19 cellular contexts compared by ENCODE assay signal in the genomic region with DNA sequence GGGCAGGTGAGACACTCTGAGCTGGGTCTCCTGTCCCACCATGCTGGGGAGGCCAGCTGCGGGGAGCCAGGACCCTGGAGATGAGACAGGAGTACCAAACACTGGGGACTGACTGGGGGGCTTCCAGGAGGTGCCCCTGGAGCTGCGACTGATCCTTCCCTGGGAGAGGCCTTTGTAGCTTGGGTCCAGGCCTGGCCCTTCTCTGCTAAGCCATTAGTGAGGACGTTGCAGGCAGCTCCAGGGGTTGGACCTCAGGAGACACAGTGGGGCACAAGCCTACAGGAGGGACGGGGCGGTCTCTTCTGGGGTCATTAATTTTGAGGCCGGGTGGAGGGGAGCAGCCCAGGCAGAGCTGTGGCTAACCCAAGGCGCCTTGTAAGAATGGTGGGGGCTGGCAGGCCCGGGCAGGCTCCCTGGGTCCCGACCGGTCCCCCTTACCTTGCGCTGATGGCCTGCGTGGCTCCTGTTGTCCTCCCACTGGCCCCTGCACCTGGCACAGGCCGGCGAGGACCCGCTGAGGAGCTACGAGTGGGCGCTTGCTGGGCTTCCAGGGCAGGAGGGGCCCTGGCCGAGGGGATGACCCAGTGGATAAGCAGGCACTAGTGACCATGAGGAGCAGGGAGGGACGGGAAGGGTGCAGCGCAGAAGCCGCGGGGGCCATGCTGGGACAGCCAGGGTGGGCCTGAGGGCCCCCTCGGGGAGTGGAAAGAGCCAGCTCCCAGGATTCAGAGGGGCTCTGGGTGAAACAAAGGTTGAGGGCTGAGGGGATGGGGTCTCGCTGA. TPM values are rescaled to one million over a fixed set of nuclear protein-coding genes. Genes with fewer than 3 reads are reported as not detected.
DNase-seq lines count a peak whose midpoint lies in the region; ATAC-seq, FAIRE-seq and TF ChIP-seq lines count a peak whose summit lies in the region.
"Had no signal": no experiment of that assay in that cellular context is flagged by ENCODE, and none has a peak within 500 bp of the region (broad histone marks: within the 10 kb centered on the region; RNA-seq: fewer than 3 reads in every experiment).

No MANE protein-coding gene starts in this region.

- H4K20me1 ChIP-seq in H1 (replicated peaks in 1 of 2; ENCODE audit: control insufficient read depth in 1 of 2, insufficient read depth in 2 of 2, low read length in 2 of 2), result peaks cover 15 to 18% of the 10 kb centered on the region in 2 experiments

- 82% methylated on average over 20 of the region's 24 CpGs; no CpG with 5 or more reads in 1 of the 2 experiments for WGBS in H1 (ENCODE audit: extremely low coverage in 1 of 2, insufficient coverage in 1 of 2, insufficient read length in 1 of 2, insufficient replicate concordance in 2 of 2, low coverage in 1 of 2, low lambda C conversion rate in 2 of 2, missing lambda C conversion rate in 1 of 2), 2 experiments
- WGBS in mesendoderm (ENCODE audit: extremely low coverage, insufficient coverage, low lambda C conversion rate), result no CpG with 5 or more reads among the region's 24 CpGs

- H2BK120ac ChIP-seq in H1 (replicated peaks; ENCODE audit: low read depth, low read length) (no peak overlapping the region), mesendoderm (ENCODE audit: low read depth, low read length) (no peak overlapping the region)

- H2BK5ac ChIP-seq in H1 (ENCODE audit: low read depth, low read length) (no peak overlapping the region), mesendoderm (ENCODE audit: low read length) (no peak overlapping the region)

- TF ChIP-seq EP300 in H1 (IDR thresholded peaks at IDR 0.05; ENCODE audit: borderline replicate concordance in 1 of 2, low read depth in 2 of 2, low read length in 2 of 2), result no peak

- H3K4me2 ChIP-seq in H1 (ENCODE audit: insufficient read depth in 1 of 2, low read depth in 2 of 2, low read length in 2 of 2) (no peak overlapping the region), mesendoderm (ENCODE audit: low read length) (no peak overlapping the region)

- no peak overlapping the region for H3K14ac ChIP-seq in H1 (ENCODE audit: insufficient read length)

- H3K4me3 ChIP-seq in H1 (ENCODE audit: extremely low read depth in 1 of 4, insufficient read depth in 2 of 4, low read depth in 3 of 4, low read length in 4 of 4) (no peak overlapping the region), mesendoderm (ENCODE audit: low read length) (no peak overlapping the region)
- H3K4me3 ChIP-seq: ascending aorta, psoas muscle, SJSA1, testis had no signal

- no peak; a peak in 1 of 3 replicates for TF ChIP-seq POLR2A in H1 (IDR thresholded peaks at IDR 0.05; ENCODE audit: control extremely low read depth in 1 of 2, low read depth in 2 of 2, low read length in 2 of 2)

- no peak overlapping the region for H2BK20ac ChIP-seq in H1 (ENCODE audit: low read length)

- no peak overlapping the region for H3K23ac ChIP-seq in H1 (ENCODE audit: insufficient read length)
- no peak overlapping the region for H3K23ac ChIP-seq in mesendoderm (ENCODE audit: low read length)

- no peak overlapping the region for H2BK12ac ChIP-seq in H1 (ENCODE audit: low read depth, low read length)

- no peak for FAIRE-seq in H1 (lab: Jason Lieb, UNC)

- DNase-seq in RWPE1 (ENCODE audit: low spot score) (no peak), H1 (ENCODE audit: low read depth in 1 of 2, low spot score in 2 of 2) (no peak), posterior vena cava (ENCODE audit: low spot score) (peak; percentile 74), mesendoderm (no peak)
- DNase-seq: NCI-H1436 treated with DMSO at 0.1 percent for 48 hours, psoas muscle had no signal

- peaks cover 0 to 14% (median 7%) of the 10 kb centered on the region in 4 experiments; a peak in 5 of 7 replicates for H3K4me1 ChIP-seq in H1 (replicated peaks in 1 of 4; ENCODE audit: control insufficient read depth in 3 of 4, insufficient read depth in 4 of 4, low read length in 3 of 4)
- H3K4me1 ChIP-seq in mesendoderm (ENCODE audit: control insufficient read depth, low read depth, low read length), result no peaks in the 10 kb centered on the region

- H3K9ac ChIP-seq in H1 (replicated peaks in 1 of 4; ENCODE audit: extremely low read depth in 1 of 4, low read depth in 3 of 4, low read length in 3 of 4) (no peak overlapping the region), mesendoderm (ENCODE audit: low read length) (no peak overlapping the region)

- no peaks in the 10 kb centered on the region for H3K9me3 ChIP-seq in H1 (ENCODE audit: insufficient read depth in 2 of 2, low read depth in 1 of 2, low read length in 1 of 2)
- H3K9me3 ChIP-seq: ascending aorta, SJSA1, testis had no signal

- no peaks in the 10 kb centered on the region; the same call in 1 of the 2 replicates for H3K23me2 ChIP-seq in H1 (ENCODE audit: low read depth, low read length)

- H4K8ac ChIP-seq in H1 (ENCODE audit: extremely low read depth, insufficient read depth, low read length) (no peak overlapping the region), mesendoderm (ENCODE audit: low read depth, low read length) (no peak overlapping the region)

- intact Hi-C loops in posterior vena cava (cut with DNase I), result no loop called here

- H4K5ac ChIP-seq in H1 (ENCODE audit: insufficient read length, low read depth, low read length), result no peak overlapping the region
- no peak overlapping the region for H4K5ac ChIP-seq in mesendoderm (ENCODE audit: low read length)

- CTCF ChIA-PET in RWPE1 (lab: Yijun Ruan, JAX), result interaction anchor here (0.5 to 1.7 kb wide), 14 partner anchors 7 to 458 kb away, joined by 3 to 13 read pairs (median 5); no protein-coding TSS in a partner anchor
- CTCF ChIA-PET in H1 (lab: Charles Lee; ENCODE audit: partially characterized antibody), result interaction anchor here (0.6 to 2.4 kb wide), 26 partner anchors 9 to 431 kb away, joined by 3 to 14 read pairs (median 4); no protein-coding TSS in a partner anchor

- peaks cover 0 to 16% of the 10 kb centered on the region in 2 experiments; a peak in 2 of 4 replicates for H3K79me2 ChIP-seq in H1 (ENCODE audit: control insufficient read depth in 1 of 2, insufficient read depth in 2 of 2, low read length in 2 of 2)
- H3K79me2 ChIP-seq in mesendoderm (ENCODE audit: control insufficient read depth, insufficient read depth, low read length), result peaks cover 16% of the 10 kb centered on the region

- ATAC-seq in GM18498 (IDR thresholded peaks at IDR 0.05; ENCODE audit: unreplicated experiment), result no peak
- ATAC-seq: activated CD8-positive, alpha-beta memory T cell treated with anti-CD3 and anti-CD28 coated beads, Interleukin-2, amount 10 ng/mL, durations not matched to agents 7 days and 5 days; left cardiac atrium; stimulated activated memory B cell treated with anti-CD40 and anti-IgM and Interleukin-4, amounts not matched to agents 10 μg/mL and 1 μg/mL and 100 μg/mL, for 72 hours had no signal

- POLR2A ChIA-PET in RWPE1 (lab: Yijun Ruan, JAX; ENCODE audit: low non-redundant PET), result no interaction called here
- POLR2A ChIA-PET in H1 (lab: Charles Lee; ENCODE audit: partially characterized antibody), result interaction anchor here (0.6 to 2.8 kb wide), 7 partner anchors 14 to 177 kb away, joined by 3 to 10 read pairs (median 5); no protein-coding TSS in a partner anchor

- TF ChIP-seq CTCF in RWPE1 (conservative IDR thresholded peaks at IDR 0.05; ENCODE audit: low read depth) (no peak), H1 (IDR thresholded peaks at IDR 0.05; ENCODE audit: control extremely low read depth in 1 of 3, insufficient read depth in 1 of 3, low read depth in 1 of 3, low read length in 3 of 3) (no peak)

- no peak overlapping the region for H2AFZ ChIP-seq in H1 (ENCODE audit: low read length)

- peak overlapping the region; percentile 1; the same call in 1 of the 2 replicates for H3K27ac ChIP-seq in RWPE1
- H3K27ac ChIP-seq in H1 (ENCODE audit: low read depth, low read length), result no peak overlapping the region
- no peak overlapping the region for H3K27ac ChIP-seq in mesendoderm (ENCODE audit: low read depth, low read length)
- H3K27ac ChIP-seq: ascending aorta, psoas muscle, SJSA1, testis had no signal

- H2AK5ac ChIP-seq in H1 (ENCODE audit: low read depth, low read length) (no peak overlapping the region), mesendoderm (ENCODE audit: low read length) (no peak overlapping the region)

- H3K56ac ChIP-seq in H1 (replicated peaks; ENCODE audit: insufficient read length, low read depth, low read length), result no peak overlapping the region
- no peak overlapping the region for H3K56ac ChIP-seq in mesendoderm (ENCODE audit: low read length)

- H2BK15ac ChIP-seq in H1 (ENCODE audit: low read length), result no peak overlapping the region
- no peak overlapping the region for H2BK15ac ChIP-seq in mesendoderm (replicated peaks; ENCODE audit: low read depth)

- H4K91ac ChIP-seq in H1 (replicated peaks; ENCODE audit: insufficient read length, low read length), result no peak overlapping the region

- H3K79me1 ChIP-seq in H1 (ENCODE audit: low read depth, low read length) (0 out of 2 replicates have a peak, but pooled peaks cover 3% of the 10 kb centered on the region), mesendoderm (ENCODE audit: low read length) (peaks cover 14% of the 10 kb centered on the region)

- TF ChIP-seq RAD21 in H1 (IDR thresholded peaks at IDR 0.05 in 1 of 2, conservative IDR thresholded peaks at IDR 0.05 in 1 of 2; ENCODE audit: low read depth in 2 of 2, low read length in 2 of 2), result no peak

- H3K4ac ChIP-seq in H1 (replicated peaks; ENCODE audit: insufficient read length, low read depth, low read length), result no peak overlapping the region
- no peak overlapping the region for H3K4ac ChIP-seq in mesendoderm (ENCODE audit: low read depth, low read length)

- H3K27me3 ChIP-seq in H1 (replicated peaks in 1 of 4; ENCODE audit: control insufficient read depth in 3 of 4, extremely low read depth in 1 of 4, insufficient read depth in 3 of 4, low read length in 3 of 4), result no peaks in the 10 kb centered on the region
- H3K27me3 ChIP-seq in mesendoderm (ENCODE audit: insufficient read depth, low read length, poor library complexity), result no peaks in the 10 kb centered on the region
- H3K27me3 ChIP-seq: ascending aorta, dorsolateral prefrontal cortex, SJSA1, testis had no signal

- H3K36me3 ChIP-seq in H1 (ENCODE audit: control insufficient read depth in 2 of 4, insufficient read depth in 4 of 4, low read length in 3 of 4), result peaks cover 8 to 30% (median 20%) of the 10 kb centered on the region in 4 experiments; a peak in 7 of 8 replicates
- H3K36me3 ChIP-seq in mesendoderm (ENCODE audit: control insufficient read depth, insufficient read depth, low read length), result peaks cover 11% of the 10 kb centered on the region

- no peak overlapping the region for H3K18ac ChIP-seq in H1 (ENCODE audit: extremely low read depth, low read length)
- no peak overlapping the region for H3K18ac ChIP-seq in mesendoderm (ENCODE audit: low read length)

RNA-seq across cellular contexts. Expression of gene MRPS2, which starts 5.1 kb away (rescaled TPM):
- 78.6 and 78.8 TPM in 2 replicates for total RNA-seq in H1 (2021; fragmentation: NEBNext Ultra II Directional; extraction: Animal tissue kit (Norgen Biotek cat#: 25700))
- polyA plus RNA-seq in H1 (2011; rRNA removed), result 476 and 530 TPM in 2 replicates
- polyA plus RNA-seq in H1 (2011; cell fraction: cytosol; rRNA removed), result 259 TPM
- 320 TPM for polyA plus RNA-seq in H1 (2011; cell fraction: nucleus; rRNA removed)
- polyA plus RNA-seq in H1 (2012, experiment 1 of 2), result 55.2 to 114 TPM (median 111 TPM) in 4 replicates
- 122 TPM for polyA plus RNA-seq in H1 (2012, experiment 2 of 2)
- polyA plus RNA-seq in H1 (2013, experiment 1 of 2), result 112 TPM
- 119 TPM for polyA plus RNA-seq in H1 (2013, experiment 2 of 2)
- 161 and 164 TPM in 2 replicates for polyA minus RNA-seq in H1 (2011; rRNA and poly(A)+ RNA removed)
- polyA minus RNA-seq in H1 (2011; cell fraction: cytosol; rRNA and poly(A)+ RNA removed), result 116 TPM
- polyA minus RNA-seq in H1 (2011; cell fraction: nucleus; rRNA and poly(A)+ RNA removed), result 86.0 TPM
- total RNA-seq in posterior vena cava, result 10 to 100 TPM; 15.9 to 16.3 TPM
- 151 TPM for polyA plus RNA-seq in mesendoderm (2013, experiment 1 of 2)
- 158 TPM for polyA plus RNA-seq in mesendoderm (2013, experiment 2 of 2)

RNA-seq across cellular contexts. Expression of gene LCN1, which starts 15.6 kb away (rescaled TPM):
- total RNA-seq in H1 (2021; fragmentation: NEBNext Ultra II Directional; extraction: Animal tissue kit (Norgen Biotek cat#: 25700)), result not detected in 2 replicates
- not detected in 2 replicates for polyA plus RNA-seq in H1 (2011; rRNA removed)
- not detected for polyA plus RNA-seq in H1 (2011; cell fraction: cytosol; rRNA removed)
- not detected for polyA plus RNA-seq in H1 (2011; cell fraction: nucleus; rRNA removed)
- polyA plus RNA-seq in H1 (2012, experiment 1 of 2), result 0.24 TPM in 1 of 4 replicates, not detected in the others
- polyA plus RNA-seq in H1 (2012, experiment 2 of 2), result not detected
- polyA plus RNA-seq in H1 (2013, experiment 1 of 2), result 0.20 TPM
- not detected for polyA plus RNA-seq in H1 (2013, experiment 2 of 2)
- polyA minus RNA-seq in H1 (2011; rRNA and poly(A)+ RNA removed), result not detected in 2 replicates
- polyA minus RNA-seq in H1 (2011; cell fraction: cytosol; rRNA and poly(A)+ RNA removed), result not detected
- not detected for polyA minus RNA-seq in H1 (2011; cell fraction: nucleus; rRNA and poly(A)+ RNA removed)
- 1 to 10 TPM in 1 of 2 donors, not detected in 1; 2.4 TPM for total RNA-seq in posterior vena cava
- polyA plus RNA-seq in mesendoderm (2013, experiment 1 of 2), result not detected
- 0.10 TPM for polyA plus RNA-seq in mesendoderm (2013, experiment 2 of 2)
- total RNA-seq: activated CD4-positive, alpha-beta T cell treated with anti-CD3 and anti-CD28 coated beads, Interleukin-2, amount 10 ng/mL, durations not matched to agents 7 days and 5 days; activated CD8-positive, alpha-beta memory T cell treated with anti-CD3 and anti-CD28 coated beads, Interleukin-2, amount 10 ng/mL, durations not matched to agents 7 days and 5 days; ascending aorta; CD4-positive, CD25-positive, alpha-beta regulatory T cell; mesothelial cell of epicardium; SJSA1; skeletal muscle tissue; testis had no signal
- polyA plus RNA-seq: CD4-positive, CD25-positive, alpha-beta regulatory T cell; neural cell; psoas muscle had no signal

RNA-seq across cellular contexts. Expression of gene PPP1R26, which starts 26.0 kb away (rescaled TPM):
- total RNA-seq in H1 (2021; fragmentation: NEBNext Ultra II Directional; extraction: Animal tissue kit (Norgen Biotek cat#: 25700)), result 32.7 and 35.9 TPM in 2 replicates
- polyA plus RNA-seq in H1 (2011; rRNA removed), result 9.8 and 17.4 TPM in 2 replicates
- polyA plus RNA-seq in H1 (2011; cell fraction: cytosol; rRNA removed), result 18.3 TPM
- polyA plus RNA-seq in H1 (2011; cell fraction: nucleus; rRNA removed), result 33.1 TPM
- 15.6 to 25.7 TPM (median 25.0 TPM) in 4 replicates for polyA plus RNA-seq in H1 (2012, experiment 1 of 2)
- 13.2 TPM for polyA plus RNA-seq in H1 (2012, experiment 2 of 2)
- 15.4 TPM for polyA plus RNA-seq in H1 (2013, experiment 1 of 2)
- 14.5 TPM for polyA plus RNA-seq in H1 (2013, experiment 2 of 2)
- polyA minus RNA-seq in H1 (2011; rRNA and poly(A)+ RNA removed), result 8.9 and 10.6 TPM in 2 replicates
- 23.6 TPM for polyA minus RNA-seq in H1 (2011; cell fraction: cytosol; rRNA and poly(A)+ RNA removed)
- 12.8 TPM for polyA minus RNA-seq in H1 (2011; cell fraction: nucleus; rRNA and poly(A)+ RNA removed)
- total RNA-seq in posterior vena cava, result 1 to 10 TPM; 8.0 to 8.9 TPM
- 8.3 TPM for polyA plus RNA-seq in mesendoderm (2013, experiment 1 of 2)
- 8.7 TPM for polyA plus RNA-seq in mesendoderm (2013, experiment 2 of 2)

RNA-seq across cellular contexts. Expression of gene OBP2A, which starts 40.3 kb away (rescaled TPM):
- not detected in 2 replicates for total RNA-seq in H1 (2021; fragmentation: NEBNext Ultra II Directional; extraction: Animal tissue kit (Norgen Biotek cat#: 25700))
- polyA plus RNA-seq in H1 (2011; rRNA removed), result not detected in 2 replicates
- polyA plus RNA-seq in H1 (2011; cell fraction: cytosol; rRNA removed), result not detected
- polyA plus RNA-seq in H1 (2011; cell fraction: nucleus; rRNA removed), result not detected
- not detected in 4 replicates for polyA plus RNA-seq in H1 (2012, experiment 1 of 2)
- polyA plus RNA-seq in H1 (2012, experiment 2 of 2), result not detected
- not detected for polyA plus RNA-seq in H1 (2013, experiment 1 of 2)
- not detected for polyA plus RNA-seq in H1 (2013, experiment 2 of 2)
- not detected in 2 replicates for polyA minus RNA-seq in H1 (2011; rRNA and poly(A)+ RNA removed)
- not detected for polyA minus RNA-seq in H1 (2011; cell fraction: cytosol; rRNA and poly(A)+ RNA removed)
- not detected for polyA minus RNA-seq in H1 (2011; cell fraction: nucleus; rRNA and poly(A)+ RNA removed)
- not detected for total RNA-seq in posterior vena cava
- not detected for polyA plus RNA-seq in mesendoderm (2013, experiment 1 of 2)
- not detected for polyA plus RNA-seq in mesendoderm (2013, experiment 2 of 2)
- total RNA-seq: activated CD4-positive, alpha-beta T cell treated with anti-CD3 and anti-CD28 coated beads, Interleukin-2, amount 10 ng/mL, durations not matched to agents 7 days and 5 days; activated CD8-positive, alpha-beta memory T cell treated with anti-CD3 and anti-CD28 coated beads, Interleukin-2, amount 10 ng/mL, durations not matched to agents 7 days and 5 days; ascending aorta; CD4-positive, CD25-positive, alpha-beta regulatory T cell; left cardiac atrium; mesothelial cell of epicardium; psoas muscle; SJSA1; skeletal muscle tissue had no signal
- polyA plus RNA-seq: CD4-positive, CD25-positive, alpha-beta regulatory T cell; neural cell; psoas muscle had no signal

RNA-seq across cellular contexts. Expression of gene PAEP, which starts 56.0 kb away (rescaled TPM):
- not detected in 2 replicates for total RNA-seq in H1 (2021; fragmentation: NEBNext Ultra II Directional; extraction: Animal tissue kit (Norgen Biotek cat#: 25700))
- 0.19 TPM in 1 of 2 replicates, not detected in the other for polyA plus RNA-seq in H1 (2011; rRNA removed)
- not detected for polyA plus RNA-seq in H1 (2011; cell fraction: cytosol; rRNA removed)
- polyA plus RNA-seq in H1 (2011; cell fraction: nucleus; rRNA removed), result not detected
- polyA plus RNA-seq in H1 (2012, experiment 1 of 2), result not detected in 4 replicates
- polyA plus RNA-seq in H1 (2012, experiment 2 of 2), result not detected
- not detected for polyA plus RNA-seq in H1 (2013, experiment 1 of 2)
- polyA plus RNA-seq in H1 (2013, experiment 2 of 2), result 0.13 TPM
- polyA minus RNA-seq in H1 (2011; rRNA and poly(A)+ RNA removed), result not detected in 2 replicates
- not detected for polyA minus RNA-seq in H1 (2011; cell fraction: cytosol; rRNA and poly(A)+ RNA removed)
- not detected for polyA minus RNA-seq in H1 (2011; cell fraction: nucleus; rRNA and poly(A)+ RNA removed)
- not detected for total RNA-seq in posterior vena cava
- polyA plus RNA-seq in mesendoderm (2013, experiment 1 of 2), result 0.08 TPM
- not detected for polyA plus RNA-seq in mesendoderm (2013, experiment 2 of 2)
- total RNA-seq: activated CD4-positive, alpha-beta T cell treated with anti-CD3 and anti-CD28 coated beads, Interleukin-2, amount 10 ng/mL, durations not matched to agents 7 days and 5 days; activated CD8-positive, alpha-beta memory T cell treated with anti-CD3 and anti-CD28 coated beads, Interleukin-2, amount 10 ng/mL, durations not matched to agents 7 days and 5 days; ascending aorta; CD4-positive, CD25-positive, alpha-beta regulatory T cell; dorsolateral prefrontal cortex; left cardiac atrium; mesothelial cell of epicardium; psoas muscle; SJSA1; skeletal muscle tissue; testis had no signal
- polyA plus RNA-seq: CD4-positive, CD25-positive, alpha-beta regulatory T cell; neural cell; psoas muscle had no signal
